16 cellular contexts compared by ENCODE assay signal in the genomic region with DNA sequence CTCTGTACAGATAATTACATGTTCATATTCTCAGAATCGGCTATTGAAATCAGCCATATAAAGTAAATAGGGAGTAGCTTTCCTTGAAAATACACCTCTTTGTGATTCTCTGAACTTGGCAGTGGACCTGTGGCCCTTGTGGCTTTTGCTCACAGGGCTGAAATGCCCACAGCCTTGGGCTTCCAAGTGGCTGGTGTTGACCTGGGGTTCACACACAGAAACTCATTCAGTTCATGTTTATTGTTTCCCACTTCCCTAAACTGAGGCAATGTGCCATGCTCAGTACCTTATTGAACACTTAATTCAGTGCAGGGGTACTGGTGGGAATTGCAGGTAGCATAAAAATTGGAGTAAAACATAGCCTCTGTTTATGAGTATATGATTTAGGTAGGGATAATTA. TPM values are rescaled to one million over a fixed set of nuclear protein-coding genes. Genes with fewer than 3 reads are reported as not detected.
DNase-seq lines count a peak whose midpoint lies in the region; ATAC-seq, FAIRE-seq and TF ChIP-seq lines count a peak whose summit lies in the region.
"Had no signal": no experiment of that assay in that cellular context is flagged by ENCODE, and none has a peak within 500 bp of the region (broad histone marks: within the 10 kb centered on the region; RNA-seq: fewer than 3 reads in every experiment).

No MANE protein-coding gene starts in this region.

- peaks cover 7% of the 10 kb centered on the region; the same call in 1 of the 2 replicates for H3K9me3 ChIP-seq in DOHH2 (ENCODE audit: control insufficient read depth, insufficient read depth, low read length)

- TF ChIP-seq CTCF in DOHH2 (IDR thresholded peaks at IDR 0.05; ENCODE audit: low read depth, low read length, poor library complexity, severe bottlenecking): no peak

- H3K4me2 ChIP-seq in DOHH2 (ENCODE audit: low read length): peak overlapping the region; percentile 82

- ATAC-seq in GM18873 (IDR thresholded peaks at IDR 0.05; ENCODE audit: low FRiP score, unreplicated experiment) (peak; percentile 57), HG02943 (IDR thresholded peaks at IDR 0.05; ENCODE audit: low read depth, unreplicated experiment) (peak; percentile 46), left cardiac atrium (no peak)
- ATAC-seq: sciatic nerve had no signal

- H3K79me2 ChIP-seq in DOHH2 (ENCODE audit: control insufficient read depth, low read length): peaks cover 60% of the 10 kb centered on the region

- peak; percentile 69 for DNase-seq in RPMI8226
- DNase-seq in RCC 7860 (ENCODE audit: low spot score): no peak
- no peak for DNase-seq in KG1 (lab: John Stamatoyannopoulos, UW)
- no peak for DNase-seq in left cardiac atrium
- no peak for DNase-seq in NCI-H2081 (lab: John Stamatoyannopoulos, UW)
- DNase-seq: activated CD4-positive, CD25-positive, alpha-beta regulatory T cell; activated gamma-delta T cell treated with Interleukin-2 at 50 U/mL for 16 hours; GOT3; NCI-H187; NCI-H510A; stimulated activated CD4-positive, alpha-beta T cell treated with anti-CD3 and anti-CD28 coated beads, Interleukin-2, amount 100 ng/mL, for 24 hours had no signal

- peaks cover 26% of the 10 kb centered on the region for H3K36me3 ChIP-seq in DOHH2 (ENCODE audit: control insufficient read depth, low read length)

- intact Hi-C loops in left cardiac atrium (cut with DNase I): no loop called here

- H3K4me1 ChIP-seq in DOHH2 (ENCODE audit: control insufficient read depth, low read length): peaks cover 67% of the 10 kb centered on the region
- H3K4me1 ChIP-seq: tibial nerve had no signal

- peaks cover 23% of the 10 kb centered on the region for H3F3A ChIP-seq in DOHH2 (ENCODE audit: control insufficient read depth, insufficient read depth)

- FAIRE-seq in RCC 7860 (lab: Jason Lieb, UNC): no peak

- H4K20me1 ChIP-seq in DOHH2 (ENCODE audit: control insufficient read depth, insufficient read depth, low read depth, low read length): no peaks in the 10 kb centered on the region

- H3K27ac ChIP-seq in DOHH2 (ENCODE audit: low read depth, low read length): peak overlapping the region; percentile 95
- H3K27ac ChIP-seq: tibial nerve had no signal

- H3K27me3 ChIP-seq in DOHH2 (ENCODE audit: control insufficient read depth, low read length): no peaks in the 10 kb centered on the region
- H3K27me3 ChIP-seq: tibial nerve had no signal

- H3K9me2 ChIP-seq in DOHH2 (replicated peaks; ENCODE audit: control insufficient read depth, low read length): no peaks in the 10 kb centered on the region

- H3K4me3 ChIP-seq in DOHH2 (ENCODE audit: low read length): peak overlapping the region; percentile 68
- H3K4me3 ChIP-seq: tibial nerve had no signal

RNA-seq across cellular contexts. Expression of a gene that starts 19.1 kb away (rescaled TPM):
- total RNA-seq in left cardiac atrium: 100 to 1,000 TPM; 123 to 159 TPM

Comparison
In these comparisons a context has a peak if more than half of its experiments do, and no peak if none do; other contexts are left out.
1. ATAC-seq: peak in GM18873 (single experiment) and HG02943 (single experiment); none in left cardiac atrium (0 of 2).